ENCODE assay signal across 13 cellular contexts in the genomic region with DNA sequence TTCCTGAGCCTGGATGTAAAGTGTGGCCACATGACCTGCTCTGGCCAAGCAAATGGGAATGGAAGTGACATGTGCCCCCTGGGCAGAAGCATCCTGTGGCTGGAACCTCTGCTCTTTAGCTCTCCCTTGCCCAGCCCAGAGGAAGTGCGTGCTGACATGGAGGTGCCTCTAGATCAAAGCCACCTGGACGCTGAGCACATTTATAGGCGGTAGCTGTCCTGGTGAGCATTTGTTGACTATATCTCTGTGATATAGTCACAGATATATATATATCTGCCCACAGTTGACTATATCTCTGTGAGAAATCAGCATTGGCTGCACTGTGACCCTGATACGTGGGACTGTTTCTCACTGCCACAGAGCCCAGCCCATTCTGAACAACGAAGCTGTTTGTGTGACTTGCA.
"Had no signal": no experiment of that assay in that cellular context is flagged by ENCODE, and none has a peak within 500 bp of the region (broad histone marks: within the 10 kb centered on the region; RNA-seq: fewer than 3 reads in every experiment).

No MANE protein-coding gene starts in this region.

- H3K4me1 Mint-ChIP-seq: activated CD4-positive, alpha-beta T cell treated with anti-CD3 and anti-CD28 coated beads for 36 hours; activated naive CD8-positive, alpha-beta T cell treated with anti-CD3 and anti-CD28 coated beads, Interleukin-2, amount 10 ng/mL, durations not matched to agents 7 days and 5 days had no signal

- H3K36me3 Mint-ChIP-seq: activated naive CD8-positive, alpha-beta T cell treated with anti-CD3 and anti-CD28 coated beads, Interleukin-2, amount 10 ng/mL, durations not matched to agents 7 days and 5 days had no signal

- ATAC-seq: activated CD4-positive, alpha-beta T cell treated with anti-CD3 and anti-CD28 coated beads for 36 hours; activated CD8-positive, alpha-beta T cell treated with anti-CD3 and anti-CD28 coated beads for 36 hours; activated T-cell treated with anti-CD3 and anti-CD28 coated beads, Interleukin-2, amount 50 U/mL, for 72 hours; gastroesophageal sphincter had no signal

- H3K9me3 Mint-ChIP-seq: activated CD8-positive, alpha-beta T cell treated with anti-CD3 and anti-CD28 coated beads for 36 hours had no signal

- H3K36me3 ChIP-seq: breast epithelium, gastroesophageal sphincter, right atrium auricular region had no signal

- H3K27ac ChIP-seq: breast epithelium, gastroesophageal sphincter, right atrium auricular region, skin epidermis had no signal

- H3K4me3 Mint-ChIP-seq: activated CD4-positive, alpha-beta T cell treated with anti-CD3 and anti-CD28 coated beads for 36 hours; activated CD8-positive, alpha-beta T cell treated with anti-CD3 and anti-CD28 coated beads for 36 hours; activated naive CD8-positive, alpha-beta T cell treated with anti-CD3 and anti-CD28 coated beads, Interleukin-2, amount 10 ng/mL, durations not matched to agents 7 days and 5 days; activated T-cell treated with anti-CD3 and anti-CD28 coated beads, Interleukin-2, amount 50 U/mL, for 72 hours had no signal

- H3K27ac Mint-ChIP-seq: activated CD4-positive, alpha-beta T cell treated with anti-CD3 and anti-CD28 coated beads for 36 hours; activated CD8-positive, alpha-beta T cell treated with anti-CD3 and anti-CD28 coated beads for 36 hours; activated naive CD8-positive, alpha-beta T cell treated with anti-CD3 and anti-CD28 coated beads, Interleukin-2, amount 10 ng/mL, durations not matched to agents 7 days and 5 days; activated T-cell treated with anti-CD3 and anti-CD28 coated beads, Interleukin-2, amount 50 U/mL, for 72 hours had no signal

- DNase-seq: activated CD4-positive, alpha-beta T cell treated with anti-CD3 and anti-CD28 coated beads for 36 hours; activated CD8-positive, alpha-beta memory T cell treated with anti-CD3 and anti-CD28 coated beads, Interleukin-2, amount 50 U/mL, for 4 hours; activated CD8-positive, alpha-beta T cell treated with anti-CD3 and anti-CD28 coated beads for 36 hours; activated naive CD8-positive, alpha-beta T cell treated with anti-CD3 and anti-CD28 coated beads, Interleukin-2, amount 10 ng/mL, durations not matched to agents 7 days and 5 days; activated T-cell treated with anti-CD3 and anti-CD28 coated beads, Interleukin-2, amount 50 U/mL, for 72 hours; anterior cingulate cortex; midbrain; stimulated activated CD4-positive, alpha-beta T cell treated with anti-CD3 and anti-CD28 coated beads, Interleukin-4, amount 100 ng/mL, for 4 hours; T-helper 9 cell had no signal

- H3K4me1 ChIP-seq: breast epithelium had no signal

- H3K4me3 ChIP-seq: breast epithelium, gastroesophageal sphincter, right atrium auricular region, skin epidermis had no signal

- H3K27me3 ChIP-seq: breast epithelium, right atrium auricular region had no signal

- H3K9me3 ChIP-seq: breast epithelium, gastroesophageal sphincter, right atrium auricular region had no signal
